In genomic region chrX:154918060-154918483, GRCh38 we compare ENCODE assay signal across 1 cellular context.
TF ChIP-seq lines count a peak whose summit lies in the region.

No MANE protein-coding gene starts in this region.

TF ChIP-seq in HepG2, 621 proteins besides CTCF, POLR2A, EP300 and RAD21 (continued from another document):
- TF ChIP-seq IRF1 (CRISPR knock-in tag; IDR thresholded peaks at IDR 0.05; ENCODE audit: low read depth) (no peak), RAD51 (IDR thresholded peaks at IDR 0.05; ENCODE audit: borderline replicate concordance) (no peak)
